ENCODE assay signal across 16 cellular contexts in the genomic region with DNA sequence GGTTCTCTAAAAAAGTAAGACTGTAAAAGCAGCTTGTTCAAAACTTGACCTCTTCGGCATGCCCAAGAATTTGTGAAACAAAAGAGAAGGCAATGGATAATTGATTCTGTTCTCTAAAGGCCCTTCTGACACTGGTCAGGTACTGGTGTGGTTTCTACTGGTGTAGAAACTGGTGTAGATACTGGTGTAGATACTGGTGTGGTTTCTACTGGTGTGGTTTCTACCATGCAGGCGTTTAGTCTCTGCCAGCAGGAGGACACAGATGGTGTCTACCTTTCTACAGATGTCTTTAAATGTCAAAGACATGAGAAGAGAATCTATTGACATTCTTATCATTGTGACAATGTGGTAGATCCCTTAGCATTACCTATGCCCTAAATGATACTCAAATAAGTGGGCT.
A peak's percentile ranks its signal among the peaks of the same experiment; 100 is the strongest.
DNase-seq lines count a peak whose midpoint lies in the region; ATAC-seq, FAIRE-seq and TF ChIP-seq lines count a peak whose summit lies in the region.
"Had no signal": no experiment of that assay in that cellular context is flagged by ENCODE, and none has a peak within 500 bp of the region (broad histone marks: within the 10 kb centered on the region; RNA-seq: fewer than 3 reads in every experiment).

No MANE protein-coding gene starts in this region.

- DNase-seq in GM12892 (ENCODE audit: insufficient read length) (peak; percentile 22), GM20000 (ENCODE audit: low spot score) (peak; percentile 11), RCC 7860 (ENCODE audit: low spot score) (no peak), SKM-1 treated with dmso at 0.1 percent for 144 hours (lab: John Stamatoyannopoulos, UW; ENCODE audit: unreplicated experiment) (no peak)
- DNase-seq in activated CD8-positive, alpha-beta memory T cell treated with anti-CD3 and anti-CD28 coated beads, Interleukin-2, amount 50 U/mL, for 4 hours: no peak
- DNase-seq: activated CD4-positive, alpha-beta memory T cell treated with anti-CD3 and anti-CD28 coated beads, Interleukin-2, amount 10 ng/mL, durations not matched to agents 7 days and 5 days; effector memory CD8-positive, alpha-beta T cell; Kasumi-1; midbrain; NCI-H2107; T-helper 17 cell; upper lobe of right lung had no signal

- peaks cover 80% of the 10 kb centered on the region for H3K4me1 ChIP-seq in HUES6 (ENCODE audit: control insufficient read depth, insufficient read depth, low read length)
- H3K4me1 ChIP-seq in muscle layer of colon (ENCODE audit: insufficient read depth, low read length): peaks cover 86% of the 10 kb centered on the region

- H3K27ac ChIP-seq in HUES6 (ENCODE audit: low read depth, low read length) (0 out of 2 replicates have a peak overlapping the region, but pooled peaks have one; percentile 19), muscle layer of colon (ENCODE audit: low read depth, low read length) (peak overlapping the region; percentile 91)
- H3K27ac ChIP-seq: BLaER1 treated with 17β-estradiol and CSF1 and Interleukin-3, amounts not matched to agents 10 nM and 100 nM; upper lobe of right lung had no signal

- no peaks in the 10 kb centered on the region for H3K27me3 ChIP-seq in HUES6 (ENCODE audit: control insufficient read depth, insufficient read depth, low read length)
- H3K27me3 ChIP-seq in muscle layer of colon (ENCODE audit: control insufficient read depth in 1 of 2, insufficient read depth in 2 of 2, low read length in 2 of 2): no peaks in the 10 kb centered on the region
- H3K27me3 ChIP-seq: BLaER1 treated with 17β-estradiol and CSF1 and Interleukin-3, amounts not matched to agents 10 nM and 100 nM; upper lobe of right lung had no signal

- FAIRE-seq in GM12892 (lab: Jason Lieb, UNC) (no peak), RCC 7860 (lab: Jason Lieb, UNC) (no peak)

- no peak for TF ChIP-seq CTCF in GM20000 (IDR thresholded peaks at IDR 0.05; ENCODE audit: extremely low read depth, missing control alignments)

- TF ChIP-seq POLR2A in GM12892 (IDR thresholded peaks at IDR 0.05; ENCODE audit: low read depth, low read length): no peak

- H3K9me3 ChIP-seq in HUES6 (ENCODE audit: control insufficient read depth, insufficient read depth, low read depth, low read length) (no peaks in the 10 kb centered on the region), muscle layer of colon (ENCODE audit: low read length) (no peaks in the 10 kb centered on the region)
- H3K9me3 ChIP-seq: BLaER1 treated with 17β-estradiol and CSF1 and Interleukin-3, amounts not matched to agents 10 nM and 100 nM; upper lobe of right lung had no signal

- no peak overlapping the region for H3K4me3 ChIP-seq in HUES6 (ENCODE audit: low read depth, low read length)
- no peak overlapping the region for H3K4me3 ChIP-seq in muscle layer of colon (ENCODE audit: low read depth in 1 of 2, low read length in 2 of 2)
- H3K4me3 ChIP-seq: BLaER1 treated with 17β-estradiol and CSF1 and Interleukin-3, amounts not matched to agents 10 nM and 100 nM; upper lobe of right lung had no signal

- H3K36me3 ChIP-seq in HUES6 (ENCODE audit: control insufficient read depth, insufficient read depth, low read length) (no peaks in the 10 kb centered on the region), muscle layer of colon (ENCODE audit: insufficient read depth, low read length) (no peaks in the 10 kb centered on the region)
- H3K36me3 ChIP-seq: BLaER1 treated with 17β-estradiol and CSF1 and Interleukin-3, amounts not matched to agents 10 nM and 100 nM; upper lobe of right lung had no signal

- no peak overlapping the region for H3K9ac ChIP-seq in HUES6 (ENCODE audit: low read length)
- H3K9ac ChIP-seq in muscle layer of colon (ENCODE audit: low read length): no peak overlapping the region
- H3K9ac ChIP-seq: BLaER1 treated with 17β-estradiol and CSF1 and Interleukin-3, amounts not matched to agents 10 nM and 100 nM had no signal

- no peak for ATAC-seq in HG02763 (IDR thresholded peaks at IDR 0.05; ENCODE audit: unreplicated experiment)
- ATAC-seq: effector memory CD8-positive, alpha-beta T cell; T-helper 17 cell; upper lobe of right lung had no signal

Comparison
In these comparisons a context has a peak if more than half of its experiments do, and no peak if none do; other contexts are left out.
1. DNase-seq: peak in GM12892 (single experiment) and GM20000 (single experiment); none in RCC 7860 (single experiment), activated CD8-positive, alpha-beta memory T cell treated with anti-CD3 and anti-CD28 coated beads, Interleukin-2, amount 50 U/mL, for 4 hours (single experiment) and SKM-1 treated with dmso at 0.1 percent for 144 hours (single experiment).